ENCODE assay signal across 25 cellular contexts in genomic region chrX:154774622-154775021, GRCh38. TPM values are rescaled to one million over a fixed set of nuclear protein-coding genes. Genes with fewer than 3 reads are reported as not detected.
"Had no signal": no experiment of that assay in that cellular context is flagged by ENCODE, and none has a peak within 500 bp of the region (broad histone marks: within the 10 kb centered on the region; RNA-seq: fewer than 3 reads in every experiment).

No MANE protein-coding gene starts in this region.

- H3K27me3 Mint-ChIP-seq: effector memory CD8-positive, alpha-beta T cell; naive thymus-derived CD8-positive, alpha-beta T cell; progenitor cell of endocrine pancreas had no signal

- H3K4me1 Mint-ChIP-seq: mesothelial cell of epicardium had no signal

- H3K27ac Mint-ChIP-seq: mesothelial cell of epicardium, progenitor cell of endocrine pancreas had no signal

- H3K4me3 Mint-ChIP-seq: effector memory CD8-positive, alpha-beta T cell; mesothelial cell of epicardium; naive thymus-derived CD8-positive, alpha-beta T cell had no signal

- DNase-seq: activated CD4-positive, alpha-beta T cell treated with anti-CD3 and anti-CD28 coated beads for 4 hours; activated CD4-positive, alpha-beta T cell treated with anti-CD3 and anti-CD28 coated beads, Interleukin-2, amount 50 U/mL, for 48 hours; activated CD4-positive, CD25-positive, alpha-beta regulatory T cell; central memory CD4-positive, alpha-beta T cell; effector memory CD8-positive, alpha-beta T cell; gastrocnemius medialis; hippocampal formation; left ventricle myocardium inferior; mammary epithelial cell; naive thymus-derived CD8-positive, alpha-beta T cell; retina; sigmoid colon; stimulated activated CD4-positive, alpha-beta T cell treated with anti-CD3 and anti-CD28 coated beads, Interleukin-15, amount 100 ng/mL, for 24 hours; stimulated activated naive CD4-positive, alpha-beta T cell; T1000; upper lobe of left lung had no signal

- H3K9me3 Mint-ChIP-seq: effector memory CD8-positive, alpha-beta T cell had no signal

- ATAC-seq: effector memory CD8-positive, alpha-beta T cell; gastrocnemius medialis; naive thymus-derived CD8-positive, alpha-beta T cell had no signal

- H3K9me3 ChIP-seq: esophagus muscularis mucosa, gastrocnemius medialis, left ventricle myocardium inferior, sigmoid colon, upper lobe of left lung had no signal

- H3K27ac ChIP-seq: ascending aorta, esophagus muscularis mucosa, gastrocnemius medialis, left ventricle myocardium inferior, sigmoid colon, upper lobe of left lung had no signal

- H3K27me3 ChIP-seq: ascending aorta, esophagus muscularis mucosa, gastrocnemius medialis, sigmoid colon, upper lobe of left lung had no signal

- H3K4me1 ChIP-seq: ascending aorta, esophagus muscularis mucosa, gastrocnemius medialis, sigmoid colon, upper lobe of left lung had no signal

- H3K4me3 ChIP-seq: ascending aorta, esophagus muscularis mucosa, gastrocnemius medialis, left ventricle myocardium inferior, sigmoid colon, smooth muscle cell, upper lobe of left lung had no signal

RNA-seq across cellular contexts. Expression of gene SMIM9, which starts 59.8 kb away (rescaled TPM):
- total RNA-seq: ascending aorta; dermis microvascular lymphatic vessel endothelial cell; esophagus muscularis mucosa; gastrocnemius medialis; left ventricle myocardium inferior; mammary epithelial cell; mesothelial cell of epicardium; naive thymus-derived CD8-positive, alpha-beta T cell; osteoblast; progenitor cell of endocrine pancreas; smooth muscle cell; subcutaneous adipose tissue; T-helper 1 cell treated with Interleukin-12 subunit alpha and Interleukin-12 subunit beta and Interleukin-4 antibody, amounts not matched to agents 30 ng/mL and 1 ng/mL, for 36 hours had no signal
